In the genomic region with DNA sequence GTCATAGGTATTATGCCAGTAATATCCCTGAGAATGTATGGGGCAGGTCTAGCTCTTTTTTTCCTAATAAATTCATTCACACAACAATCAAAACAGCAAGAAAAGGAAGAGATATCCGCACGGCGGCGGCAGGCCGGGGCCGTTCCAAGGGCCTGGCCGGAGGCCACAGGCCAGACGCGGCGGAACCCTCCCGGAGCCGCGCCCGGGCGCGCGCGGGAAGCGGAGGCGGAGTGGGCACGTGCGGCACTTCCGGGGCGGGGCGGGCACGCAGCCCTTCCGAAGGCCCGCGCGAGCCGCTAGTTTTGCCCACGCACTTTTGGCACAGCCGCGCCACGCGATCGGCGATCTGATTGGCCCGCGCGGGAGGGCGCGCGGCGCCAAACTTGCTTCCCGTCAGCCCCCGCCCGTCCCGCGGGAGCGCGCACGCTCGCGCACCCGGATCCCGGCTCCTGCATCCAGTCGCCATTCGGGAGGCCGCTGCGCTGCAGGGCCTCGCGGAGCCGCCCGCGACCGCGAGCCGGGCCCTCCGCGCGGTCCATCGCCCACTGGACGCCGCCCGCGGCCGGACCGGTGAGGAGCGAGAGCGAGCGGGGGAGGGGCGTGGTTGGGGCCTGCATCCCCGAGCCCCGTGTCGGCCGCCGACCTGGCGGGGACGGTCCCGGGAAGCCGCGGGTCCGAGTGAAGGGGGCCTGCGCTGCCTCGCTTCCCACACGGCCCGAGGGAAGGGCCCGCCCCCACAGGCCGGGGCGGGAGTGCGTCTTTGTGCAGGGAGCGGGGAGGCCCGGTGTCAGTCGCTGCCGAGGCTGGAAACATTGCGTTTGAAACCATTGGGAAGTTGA, we compare ENCODE assay signal across 8 cellular contexts. TPM values are rescaled to one million over a fixed set of nuclear protein-coding genes. Genes with fewer than 3 reads are reported as not detected.
DNase-seq lines count a peak whose midpoint lies in the region; ATAC-seq and TF ChIP-seq lines count a peak whose summit lies in the region.

A gene with protein sequence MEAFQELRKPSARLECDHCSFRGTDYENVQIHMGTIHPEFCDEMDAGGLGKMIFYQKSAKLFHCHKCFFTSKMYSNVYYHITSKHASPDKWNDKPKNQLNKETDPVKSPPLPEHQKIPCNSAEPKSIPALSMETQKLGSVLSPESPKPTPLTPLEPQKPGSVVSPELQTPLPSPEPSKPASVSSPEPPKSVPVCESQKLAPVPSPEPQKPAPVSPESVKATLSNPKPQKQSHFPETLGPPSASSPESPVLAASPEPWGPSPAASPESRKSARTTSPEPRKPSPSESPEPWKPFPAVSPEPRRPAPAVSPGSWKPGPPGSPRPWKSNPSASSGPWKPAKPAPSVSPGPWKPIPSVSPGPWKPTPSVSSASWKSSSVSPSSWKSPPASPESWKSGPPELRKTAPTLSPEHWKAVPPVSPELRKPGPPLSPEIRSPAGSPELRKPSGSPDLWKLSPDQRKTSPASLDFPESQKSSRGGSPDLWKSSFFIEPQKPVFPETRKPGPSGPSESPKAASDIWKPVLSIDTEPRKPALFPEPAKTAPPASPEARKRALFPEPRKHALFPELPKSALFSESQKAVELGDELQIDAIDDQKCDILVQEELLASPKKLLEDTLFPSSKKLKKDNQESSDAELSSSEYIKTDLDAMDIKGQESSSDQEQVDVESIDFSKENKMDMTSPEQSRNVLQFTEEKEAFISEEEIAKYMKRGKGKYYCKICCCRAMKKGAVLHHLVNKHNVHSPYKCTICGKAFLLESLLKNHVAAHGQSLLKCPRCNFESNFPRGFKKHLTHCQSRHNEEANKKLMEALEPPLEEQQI (plus strand): TSS at position 430 of the 839 bp plus-strand sequence. CDS start 9,340 bp downstream, outside the sequence.

- intact Hi-C loops in CD14-positive monocyte (cut with micrococcal nuclease) = no loop called here
- intact Hi-C loops in dendritic cell treated with granulocyte-macrophage colony-stimulating factor and Interleukin-4, amounts not matched to agents 40 ng/mL and 50 ng/mL, for 4 days (cut with micrococcal nuclease) = loop anchor here (1.0 kb wide), 1 partner anchor 33 kb away; the partner anchor contains the start of gene UPF3A
- intact Hi-C loops in left lung (cut with DNase I) = no loop called here

- no peaks in the 10 kb centered on the region for H3K27me3 ChIP-seq in left lung

- H3K4me1 Mint-ChIP-seq in CD14-positive monocyte = peaks cover 39% of the 10 kb centered on the region
- H3K4me1 Mint-ChIP-seq in dendritic cell treated with granulocyte-macrophage colony-stimulating factor and Interleukin-4, amounts not matched to agents 40 ng/mL and 50 ng/mL, for 4 days (ENCODE audit: low read depth) = peaks cover 49% of the 10 kb centered on the region

- peaks cover 9 to 48% of the 10 kb centered on the region in 2 donors for H3K4me1 ChIP-seq in left lung

- H3K27ac ChIP-seq in left lung = peak within 1 kb of the TSS; percentile 91 to 94

- H3K4me3 ChIP-seq in left lung = peak within 1 kb of the TSS; percentile 85 to 91

- DNase-seq in CD14-positive monocyte (ENCODE audit: low spot score) (peak; percentile 89), NCI-H748 (lab: John Stamatoyannopoulos, UW; ENCODE audit: unreplicated experiment) (peak; percentile 99), left lung (peak; percentile 95 to 98)
- DNase-seq in activated CD4-positive, alpha-beta T cell treated with anti-CD3 and anti-CD28 coated beads, Interleukin-2, amount 50 U/mL, for 4 hours = peak; percentile 83 to 85
- DNase-seq in stimulated activated CD4-positive, alpha-beta T cell treated with anti-CD3 and anti-CD28 coated beads, Interleukin-2, amount 100 ng/mL, for 4 hours (ENCODE audit: low read depth) = peak; percentile 87

- H3K27me3 Mint-ChIP-seq in CD14-positive monocyte (ENCODE audit: low read depth in 3 of 3) = no peaks in the 10 kb centered on the region
- no peaks in the 10 kb centered on the region for H3K27me3 Mint-ChIP-seq in dendritic cell treated with granulocyte-macrophage colony-stimulating factor and Interleukin-4, amounts not matched to agents 40 ng/mL and 50 ng/mL, for 4 days

- H3K9me3 ChIP-seq in left lung = no peaks in the 10 kb centered on the region

- H3K9me3 Mint-ChIP-seq in CD14-positive monocyte = no peaks in the 10 kb centered on the region
- no peaks in the 10 kb centered on the region for H3K9me3 Mint-ChIP-seq in dendritic cell treated with granulocyte-macrophage colony-stimulating factor and Interleukin-4, amounts not matched to agents 40 ng/mL and 50 ng/mL, for 4 days

- peaks cover 3 to 15% of the 10 kb centered on the region in 2 donors for H3K36me3 Mint-ChIP-seq in CD14-positive monocyte
- peaks cover 15% of the 10 kb centered on the region for H3K36me3 Mint-ChIP-seq in dendritic cell treated with granulocyte-macrophage colony-stimulating factor and Interleukin-4, amounts not matched to agents 40 ng/mL and 50 ng/mL, for 4 days (ENCODE audit: low read depth)

- H3K4me3 Mint-ChIP-seq in CD14-positive monocyte = peak within 1 kb of the TSS; percentile 85 to 92
- H3K4me3 Mint-ChIP-seq in dendritic cell treated with granulocyte-macrophage colony-stimulating factor and Interleukin-4, amounts not matched to agents 40 ng/mL and 50 ng/mL, for 4 days = peak within 1 kb of the TSS; percentile 80

- ATAC-seq in GM19395 (IDR thresholded peaks at IDR 0.05; ENCODE audit: unreplicated experiment) (peak; percentile 84), HG03558 (IDR thresholded peaks at IDR 0.05; ENCODE audit: extremely low read depth, unreplicated experiment) (peak; percentile 72), left lung (peak; percentile 94)

- H3K36me3 ChIP-seq in left lung = no peaks in the 10 kb centered on the region

- H3K27ac Mint-ChIP-seq in CD14-positive monocyte = peak within 1 kb of the TSS; percentile 83 to 96 (median 91)
- peak within 1 kb of the TSS; percentile 97 for H3K27ac Mint-ChIP-seq in dendritic cell treated with granulocyte-macrophage colony-stimulating factor and Interleukin-4, amounts not matched to agents 40 ng/mL and 50 ng/mL, for 4 days

- TF ChIP-seq CTCF in CD14-positive monocyte (IDR thresholded peaks at IDR 0.05) = no peak
- peak in 1 of 2 donors; percentile 7 for TF ChIP-seq CTCF in left lung (IDR thresholded peaks at IDR 0.05)

RNA-seq across cellular contexts. Expression of the gene that starts here (rescaled TPM):
- 10 to 100 TPM in 1 of 2 donors, 1 to 10 TPM in 1; 8.9 to 12.9 TPM for polyA plus RNA-seq in CD14-positive monocyte
- total RNA-seq in left lung = 10 to 100 TPM; 20.9 to 22.7 TPM

Comparison
In these comparisons a context has a peak if more than half of its experiments do, and no peak if none do; other contexts are left out.
1. Peak in every context shown above with its lines: DNase-seq, ATAC-seq, H3K4me3 ChIP-seq and H3K27ac ChIP-seq.